ENCODE assay signal across 16 cellular contexts in genomic region chr9:1759009-1759408, GRCh38.
DNase-seq lines count a peak whose midpoint lies in the region; ATAC-seq and TF ChIP-seq lines count a peak whose summit lies in the region.
"Had no signal": no experiment of that assay in that cellular context is flagged by ENCODE, and none has a peak within 500 bp of the region (broad histone marks: within the 10 kb centered on the region; RNA-seq: fewer than 3 reads in every experiment).

No MANE protein-coding gene starts in this region.

- DNase-seq in GM12864 (ENCODE audit: low read depth): peak; percentile 74
- DNase-seq in left lobe of liver (ENCODE audit: low spot score): no peak
- DNase-seq in uterus: no peak
- DNase-seq in HuH-7 (ENCODE audit: low spot score): no peak
- no peak for DNase-seq in T-helper 2 cell treated with Interferon-gamma antibody and Interleukin-4, amounts not matched to agents 5 μg/mL and 100 μg/mL, for 36 hours (ENCODE audit: low spot score)
- DNase-seq: activated CD4-positive, alpha-beta T cell treated with anti-CD3 and anti-CD28 coated beads, Interleukin-2, amount 50 U/mL, for 1 hour; GF-D8; heart left ventricle; mesenchymal stem cell; NCI-H446 treated with DMSO at 0.1 percent for 48 hours; posterior cingulate gyrus; SK-N-SH; trophoblast cell had no signal

- no peak overlapping the region for H3K9ac ChIP-seq in OCI-LY3 (ENCODE audit: low read length)
- H3K9ac ChIP-seq: SK-N-SH had no signal

- no peaks in the 10 kb centered on the region for H3K27me3 Mint-ChIP-seq in T-helper 2 cell treated with Interferon-gamma antibody and Interleukin-4, amounts not matched to agents 5 μg/mL and 100 μg/mL, for 36 hours (ENCODE audit: low read depth)

- H3K79me2 ChIP-seq in OCI-LY3 (ENCODE audit: low read length): no peaks in the 10 kb centered on the region

- no peak overlapping the region for H3K27ac ChIP-seq in OCI-LY3 (ENCODE audit: low read length)
- H3K27ac ChIP-seq in uterus: no peak overlapping the region
- H3K27ac ChIP-seq: heart left ventricle had no signal

- no peaks in the 10 kb centered on the region for H3K27me3 ChIP-seq in OCI-LY3 (ENCODE audit: low read depth, low read length)
- no peaks in the 10 kb centered on the region for H3K27me3 ChIP-seq in uterus
- H3K27me3 ChIP-seq: heart left ventricle had no signal

- peak; percentile 87 for ATAC-seq in GM19328 (IDR thresholded peaks at IDR 0.05; ENCODE audit: unreplicated experiment)
- ATAC-seq in HG02943 (IDR thresholded peaks at IDR 0.05; ENCODE audit: low read depth, unreplicated experiment): peak; percentile 84
- ATAC-seq in left lobe of liver: no peak

- no peaks in the 10 kb centered on the region for H3K9me3 ChIP-seq in OCI-LY3 (ENCODE audit: insufficient read depth, low read length)
- H3K9me3 ChIP-seq in uterus: no peaks in the 10 kb centered on the region
- H3K9me3 ChIP-seq: SK-N-SH had no signal

- H3K27ac Mint-ChIP-seq in T-helper 2 cell treated with Interferon-gamma antibody and Interleukin-4, amounts not matched to agents 5 μg/mL and 100 μg/mL, for 36 hours: no peak overlapping the region

- peak overlapping the region; percentile 17; the same call in 1 of the 2 replicates for H2AFZ ChIP-seq in OCI-LY3 (ENCODE audit: low read depth, low read length)

- no peak overlapping the region for H3K4me3 Mint-ChIP-seq in T-helper 2 cell treated with Interferon-gamma antibody and Interleukin-4, amounts not matched to agents 5 μg/mL and 100 μg/mL, for 36 hours

- no peak overlapping the region for H3K4me2 ChIP-seq in OCI-LY3 (ENCODE audit: low read length)
- H3K4me2 ChIP-seq: SK-N-SH had no signal

- H3K4me1 ChIP-seq in OCI-LY3 (ENCODE audit: low read length) (peaks cover 11% of the 10 kb centered on the region; the same call in 1 of the 2 replicates), uterus (no peaks in the 10 kb centered on the region)
- H3K4me1 ChIP-seq: heart left ventricle had no signal

- intact Hi-C loops in uterus (cut with DNase I; ENCODE audit: low total_unique reads): no loop called here

- no peaks in the 10 kb centered on the region for H4K20me1 ChIP-seq in OCI-LY3 (ENCODE audit: insufficient read depth, low read length)

- no peaks in the 10 kb centered on the region for H3K36me3 Mint-ChIP-seq in T-helper 2 cell treated with Interferon-gamma antibody and Interleukin-4, amounts not matched to agents 5 μg/mL and 100 μg/mL, for 36 hours (ENCODE audit: low read depth)

- no peak for TF ChIP-seq POLR2A in uterus (IDR thresholded peaks at IDR 0.05)

- H3K36me3 ChIP-seq in OCI-LY3 (replicated peaks; ENCODE audit: low read depth, low read length): no peaks in the 10 kb centered on the region
- no peaks in the 10 kb centered on the region for H3K36me3 ChIP-seq in uterus
- H3K36me3 ChIP-seq: heart left ventricle had no signal

- no peaks in the 10 kb centered on the region for H3K4me1 Mint-ChIP-seq in T-helper 2 cell treated with Interferon-gamma antibody and Interleukin-4, amounts not matched to agents 5 μg/mL and 100 μg/mL, for 36 hours (ENCODE audit: low read depth)

- H3K4me3 ChIP-seq in GM12864 (ENCODE audit: low read depth, low read length) (peak overlapping the region; percentile 7), OCI-LY3 (ENCODE audit: low read length) (no peak overlapping the region), uterus (no peak overlapping the region)
- H3K4me3 ChIP-seq: heart left ventricle had no signal

- no peaks in the 10 kb centered on the region for H3K9me3 Mint-ChIP-seq in T-helper 2 cell treated with Interferon-gamma antibody and Interleukin-4, amounts not matched to agents 5 μg/mL and 100 μg/mL, for 36 hours

- TF ChIP-seq CTCF in GM12864 (IDR thresholded peaks at IDR 0.05; ENCODE audit: low read depth, low read length, missing control alignments) (no peak), OCI-LY3 (IDR thresholded peaks at IDR 0.05; ENCODE audit: low read depth, low read length) (no peak), uterus (IDR thresholded peaks at IDR 0.05) (no peak)
